9 cellular contexts compared by ENCODE assay signal in genomic region chr5:172178301-172179031, GRCh38. TPM values are rescaled to one million over a fixed set of nuclear protein-coding genes. Genes with fewer than 3 reads are reported as not detected.
DNase-seq lines count a peak whose midpoint lies in the region; ATAC-seq and TF ChIP-seq lines count a peak whose summit lies in the region.
"Had no signal": no experiment of that assay in that cellular context is flagged by ENCODE, and none has a peak within 500 bp of the region (broad histone marks: within the 10 kb centered on the region; RNA-seq: fewer than 3 reads in every experiment).

No MANE protein-coding gene starts in this region.

- no peaks in the 10 kb centered on the region for H3K36me3 ChIP-seq in HEK293 (ENCODE audit: control insufficient read depth in 2 of 2, insufficient read depth in 1 of 2, low read length in 2 of 2)

- no peak for ATAC-seq in HG03175 (IDR thresholded peaks at IDR 0.05; ENCODE audit: unreplicated experiment)

- CTCF ChIA-PET in HEK293 (lab: Yijun Ruan, JAX) = interaction anchor here (0.5 to 0.7 kb wide), 3 partner anchors 10 to 519 kb away, joined by 3 to 4 read pairs (median 3); no protein-coding TSS in a partner anchor

- H3K27ac ChIP-seq in HEK293 (ENCODE audit: extremely low read depth, low read depth, low read length) = no peak overlapping the region

- POLR2A ChIA-PET in HEK293 (lab: Yijun Ruan, JAX) = interaction anchor here (1.2 kb wide), 2 partner anchors 10 to 115 kb away, joined by 3 read pairs; partner anchors contain the start of gene STK10

- intact Hi-C loops in posterior vena cava (cut with DNase I) = no loop called here

- DNase-seq in RPMI8226 = peak; percentile 6
- peak; percentile 8 for DNase-seq in central memory CD4-positive, alpha-beta T cell
- peak; percentile 78 for DNase-seq in posterior vena cava (ENCODE audit: low spot score)
- DNase-seq in GM19240 (ENCODE audit: insufficient read length, low spot score) = no peak
- no peak for DNase-seq in DMS79 (lab: John Stamatoyannopoulos, UW)
- DNase-seq in NCI-H1436 treated with DMSO at 0.1 percent for 48 hours (lab: John Stamatoyannopoulos, UW) = no peak

- H3K4me1 ChIP-seq in HEK293 (ENCODE audit: control insufficient read depth, insufficient read depth, low read length) = peaks cover 2% of the 10 kb centered on the region; the same call in 1 of the 2 replicates

- TF ChIP-seq CTCF in HEK293 (tag by site-specific recombination; IDR thresholded peaks at IDR 0.05) = no peak

- H3K4me3 ChIP-seq in HEK293 (ENCODE audit: low read depth, low read length) = no peak overlapping the region
- H3K4me3 ChIP-seq: SJSA1 had no signal

- no peaks in the 10 kb centered on the region for H3K9me3 ChIP-seq in HEK293 (ENCODE audit: control insufficient read depth, insufficient read depth, low read depth, low read length)
- H3K9me3 ChIP-seq: SJSA1 had no signal

TF ChIP-seq in HEK293, 187 proteins besides CTCF, POLR2A, EP300 and RAD21:
- TF ChIP-seq ZNF600 (tag by site-specific recombination; IDR thresholded peaks at IDR 0.05) (peak; percentile 11; the same call in 1 of the 2 replicates), ZNF133 (tag by site-specific recombination; IDR thresholded peaks at IDR 0.05) (no peak)

RNA-seq across cellular contexts. Expression of gene STK10, which starts 9.6 kb away (rescaled TPM):
- total RNA-seq in posterior vena cava = 10 to 100 TPM; 25.2 to 33.6 TPM

RNA-seq across cellular contexts. Expression of gene EFCAB9, which starts 15.5 kb away (rescaled TPM):
- not detected for total RNA-seq in posterior vena cava
- total RNA-seq: SJSA1 had no signal

Comparison
In these comparisons a context has a peak if more than half of its experiments do, and no peak if none do; other contexts are left out.
1. DNase-seq: peak in RPMI8226 (single experiment), central memory CD4-positive, alpha-beta T cell (single experiment) and posterior vena cava (single experiment); none in GM19240 (single experiment), DMS79 (single experiment) and NCI-H1436 treated with DMSO at 0.1 percent for 48 hours (single experiment).